Comparison of ENCODE assay signal across 11 cellular contexts in the genomic region with DNA sequence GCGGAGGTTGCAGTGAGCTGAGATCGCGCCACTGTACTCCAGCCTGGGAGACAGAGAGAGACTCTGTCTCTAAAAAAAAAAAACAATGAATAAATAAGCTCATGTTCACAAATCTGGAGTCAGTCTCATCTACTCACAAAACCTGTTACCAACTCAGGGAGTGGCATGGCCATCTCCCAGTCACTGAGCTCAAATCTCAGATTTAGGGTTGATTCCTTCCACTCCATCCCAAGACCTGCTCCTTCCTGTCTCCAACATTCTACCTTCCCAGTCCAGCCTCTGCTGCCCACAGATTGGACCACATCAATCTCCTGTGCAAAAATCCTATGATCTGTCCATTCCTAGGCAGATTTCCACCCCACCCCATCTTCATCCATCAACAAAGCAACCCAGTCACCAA. TPM values are rescaled to one million over a fixed set of nuclear protein-coding genes. Genes with fewer than 3 reads are reported as not detected.
A peak's percentile ranks its signal among the peaks of the same experiment; 100 is the strongest.
DNase-seq lines count a peak whose midpoint lies in the region; FAIRE-seq and TF ChIP-seq lines count a peak whose summit lies in the region.
"Had no signal": no experiment of that assay in that cellular context is flagged by ENCODE, and none has a peak within 500 bp of the region (broad histone marks: within the 10 kb centered on the region; RNA-seq: fewer than 3 reads in every experiment).

No MANE protein-coding gene starts in this region.

- FAIRE-seq in GM12891 (lab: Jason Lieb, UNC), result no peak
- FAIRE-seq: G401.6 had no signal

- H3K27ac ChIP-seq in VCaP, result peak overlapping the region; percentile 77
- no peak overlapping the region for H3K27ac ChIP-seq in iPS-20b (ENCODE audit: low read length)
- peak overlapping the region in 7 of 8 donors; percentile 89 to 97 (median 96) for H3K27ac ChIP-seq in spleen
- peak overlapping the region in 1 of 4 donors; percentile 97 for H3K27ac ChIP-seq in tibial nerve

- no peak for TF ChIP-seq EP300 in tibial nerve (IDR thresholded peaks at IDR 0.05)

- TF ChIP-seq CTCF in VCaP (conservative IDR thresholded peaks at IDR 0.05), result no peak
- no peak for TF ChIP-seq CTCF in spleen (IDR thresholded peaks at IDR 0.05 in 8 of 11, conservative IDR thresholded peaks at IDR 0.05 in 3 of 11)
- TF ChIP-seq CTCF in tibial nerve (IDR thresholded peaks at IDR 0.05), result no peak

- H3K4me3 ChIP-seq in iPS-20b (ENCODE audit: low read length), result peak overlapping the region; percentile 88; the same call in 1 of the 2 replicates
- peak overlapping the region; percentile 88 to 99 (median 94) for H3K4me3 ChIP-seq in spleen
- peak overlapping the region in 2 of 4 donors; percentile 77 to 97 for H3K4me3 ChIP-seq in tibial nerve

- H3K9ac ChIP-seq in iPS-20b (ENCODE audit: low read depth, low read length), result no peak overlapping the region

- 75 to 100% (median 82%) methylated on average over 3 of the region's 3 CpGs for WGBS in spleen, 5 donors
- 78 to 89% methylated on average over 3 of the region's 3 CpGs for WGBS in tibial nerve, 2 donors

- intact Hi-C loops in spleen (cut with DNase I; ENCODE audit: low total_unique reads), result no loop called here

- H3K4me1 ChIP-seq in iPS-20b (ENCODE audit: insufficient read depth, low read length) (peaks cover 8% of the 10 kb centered on the region; the same call in 1 of the 2 replicates), spleen (peaks cover 48 to 80% (median 70%) of the 10 kb centered on the region in 6 donors), tibial nerve (peaks cover 0 to 44% (median 21%) of the 10 kb centered on the region in 4 donors)

- DNase-seq in GM12891 (ENCODE audit: insufficient read length, low spot score) (no peak), spleen (no peak), NOMO-1 treated with dmso at 0.1 percent for 144 hours (lab: John Stamatoyannopoulos, UW; ENCODE audit: unreplicated experiment) (no peak), tibial nerve (ENCODE audit: low spot score in 2 of 2) (no peak), NCI-H187 treated with DMSO at 0.1 percent for 48 hours (lab: John Stamatoyannopoulos, UW) (no peak), NCI-H1048 (lab: John Stamatoyannopoulos, UW) (no peak)
- DNase-seq: HFFc6, NCI-H1105 treated with DMSO at 0.1 percent for 48 hours had no signal

- TF ChIP-seq POLR2A in GM12891 (IDR thresholded peaks at IDR 0.05; ENCODE audit: low read depth, low read length) (peak; percentile 65), spleen (IDR thresholded peaks at IDR 0.05) (no peak), tibial nerve (IDR thresholded peaks at IDR 0.05) (no peak)

- H3K36me3 ChIP-seq in iPS-20b (ENCODE audit: insufficient read depth, low read depth, low read length) (peaks cover 34% of the 10 kb centered on the region), spleen (peaks cover 3 to 57% (median 27%) of the 10 kb centered on the region in 6 donors), tibial nerve (peaks cover 0 to 21% (median 4%) of the 10 kb centered on the region in 3 donors)

- H3K27me3 ChIP-seq in iPS-20b (ENCODE audit: insufficient read depth, low read length) (peaks cover 30% of the 10 kb centered on the region), spleen (replicated peaks in 1 of 7) (no peaks in the 10 kb centered on the region), tibial nerve (no peaks in the 10 kb centered on the region)

- H3K9me3 ChIP-seq in iPS-20b (ENCODE audit: insufficient read depth, low read depth, low read length), result no peaks in the 10 kb centered on the region
- no peaks in the 10 kb centered on the region for H3K9me3 ChIP-seq in spleen
- no peaks in the 10 kb centered on the region for H3K9me3 ChIP-seq in tibial nerve

TF ChIP-seq in GM12891, 5 proteins besides CTCF, POLR2A, EP300 and RAD21:
- TF ChIP-seq POU2F2 (IDR thresholded peaks at IDR 0.05; ENCODE audit: low read depth, low read length) (no peak), POLR2AphosphoS5 (IDR thresholded peaks at IDR 0.05; ENCODE audit: low read depth, low read length) (peak; percentile 73; the same call in 1 of the 2 replicates), PAX5 (IDR thresholded peaks at IDR 0.05; ENCODE audit: insufficient read depth, low read length, severe bottlenecking) (no peak)

RNA-seq across cellular contexts. Expression of a gene that starts 1.6 kb away (rescaled TPM):
- 320 TPM for polyA plus RNA-seq in GM12891 (2012; ENCODE audit: low read depth, missing spikeins)
- total RNA-seq in spleen, result 100 to 1,000 TPM in 6 of 7 donors, 10 to 100 TPM in 1; 98.0 to 246 (median 171) TPM
- 10 to 100 TPM; 19.5 to 61.4 (median 25.6) TPM for polyA plus RNA-seq in spleen
- 10 to 100 TPM; 40.2 to 73.9 (median 65.6) TPM for total RNA-seq in tibial nerve
